In the genomic region with DNA sequence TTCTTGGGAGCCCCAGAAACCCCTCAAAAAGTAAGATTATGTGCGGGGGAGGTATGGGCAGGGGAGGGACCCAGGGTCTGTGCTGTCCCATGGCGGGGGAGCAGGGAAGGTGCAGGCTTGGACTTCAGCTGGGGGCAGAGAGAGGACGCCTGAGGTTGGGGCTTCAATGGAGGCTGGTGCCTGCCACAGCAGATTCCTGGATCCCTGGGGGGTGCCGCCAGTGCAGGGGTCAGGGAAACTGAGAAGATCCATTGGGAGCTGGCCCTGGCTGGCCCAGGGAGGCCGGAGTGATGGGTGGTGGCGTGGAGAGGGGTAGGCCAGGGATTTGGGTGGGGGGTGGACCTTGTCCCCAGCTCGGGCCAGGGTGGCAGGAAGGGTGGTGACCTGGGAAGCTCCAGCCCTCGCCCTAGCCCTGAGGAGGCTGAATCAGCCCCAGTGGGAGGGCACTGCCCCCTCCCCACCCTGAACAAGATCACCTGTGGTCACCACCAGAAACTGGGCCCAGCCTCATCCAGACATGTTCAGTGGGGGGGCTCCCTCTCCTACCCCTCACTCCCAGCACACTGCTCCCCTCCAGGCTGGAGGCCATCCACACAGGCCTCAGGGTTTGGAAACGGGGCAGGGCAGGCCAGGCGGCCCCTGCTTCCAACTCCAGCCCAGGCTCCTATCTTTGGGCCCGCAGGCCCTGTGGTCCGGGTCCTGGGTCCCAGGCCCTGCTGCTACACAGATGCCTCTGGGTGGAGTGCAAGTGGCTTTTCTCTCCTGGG, we compare ENCODE assay signal across 1 cellular context.
TF ChIP-seq lines count a peak whose summit lies in the region.

No MANE protein-coding gene starts in this region.

TF ChIP-seq in K562, 482 proteins besides CTCF, POLR2A, EP300 and RAD21:
- TF ChIP-seq POLR2G (IDR thresholded peaks at IDR 0.05; ENCODE audit: low read depth, low read length) = peak; percentile 60; the same call in 1 of the 2 replicates
- TF ChIP-seq CCNT2 (IDR thresholded peaks at IDR 0.05; ENCODE audit: borderline replicate concordance, extremely low read depth, insufficient read length, low read depth, low read length) = no peak
